Comparison of ENCODE assay signal across 2 cellular contexts in genomic region chr1:207389728-207390464, GRCh38.
TF ChIP-seq lines count a peak whose summit lies in the region.

No MANE protein-coding gene starts in this region.

TF ChIP-seq in SK-N-SH, 30 proteins besides CTCF, POLR2A, EP300 and RAD21 (continued from another document):
- TF ChIP-seq TCF12 (IDR thresholded peaks at IDR 0.05) = peak; percentile 14; the same call in 1 of the 2 replicates
- TF ChIP-seq TEAD4 (IDR thresholded peaks at IDR 0.05; ENCODE audit: borderline replicate concordance, insufficient read depth) = no peak
- TF ChIP-seq ELF1 (IDR thresholded peaks at IDR 0.05) = no peak
- peak; percentile 22; the same call in 1 of the 2 replicates for TF ChIP-seq FOSL2 (IDR thresholded peaks at IDR 0.05; ENCODE audit: borderline replicate concordance, low read depth)
- peak; percentile 11; the same call in 1 of the 2 replicates for TF ChIP-seq JUND (IDR thresholded peaks at IDR 0.05)

TF ChIP-seq in SK-N-SH treated with all-trans-retinoic acid at 6 μM for 48 hours, 23 proteins besides CTCF, POLR2A, EP300 and RAD21 (continued from another document):
- TF ChIP-seq ZNF565 (CRISPR knock-in tag; conservative IDR thresholded peaks at IDR 0.05; ENCODE audit: low read depth) = no peak
- no peak for TF ChIP-seq TOX (CRISPR knock-in tag; IDR thresholded peaks at IDR 0.05; ENCODE audit: borderline replicate concordance)
- no peak for TF ChIP-seq PATZ1 (CRISPR knock-in tag; IDR thresholded peaks at IDR 0.05; ENCODE audit: borderline replicate concordance)
- no peak for TF ChIP-seq OSR1 (CRISPR knock-in tag; IDR thresholded peaks at IDR 0.05)
- no peak for TF ChIP-seq GLIS3 (CRISPR knock-in tag; IDR thresholded peaks at IDR 0.05)
- no peak for TF ChIP-seq ISL1 (CRISPR knock-in tag; IDR thresholded peaks at IDR 0.05)
- TF ChIP-seq POU6F1 (CRISPR knock-in tag; IDR thresholded peaks at IDR 0.05; ENCODE audit: borderline replicate concordance, low read depth) = no peak
- no peak for TF ChIP-seq CSRNP3 (CRISPR knock-in tag; IDR thresholded peaks at IDR 0.05)
- TF ChIP-seq ZNF8 (CRISPR knock-in tag; IDR thresholded peaks at IDR 0.05) = no peak
- TF ChIP-seq BACH2 (CRISPR knock-in tag; IDR thresholded peaks at IDR 0.05; ENCODE audit: borderline replicate concordance) = no peak
- no peak for TF ChIP-seq TSHZ2 (CRISPR knock-in tag; IDR thresholded peaks at IDR 0.05)
- TF ChIP-seq ZC3H10 (CRISPR knock-in tag; IDR thresholded peaks at IDR 0.05) = no peak
- no peak for TF ChIP-seq TCF4 (CRISPR knock-in tag; IDR thresholded peaks at IDR 0.05; ENCODE audit: borderline replicate concordance)
- TF ChIP-seq ZNF70 (CRISPR knock-in tag; IDR thresholded peaks at IDR 0.05) = no peak
- TF ChIP-seq ZFP3 (CRISPR knock-in tag; IDR thresholded peaks at IDR 0.05) = no peak
- TF ChIP-seq PPARA (CRISPR knock-in tag; IDR thresholded peaks at IDR 0.05; ENCODE audit: borderline replicate concordance) = no peak
- no peak for TF ChIP-seq RARB (CRISPR knock-in tag; IDR thresholded peaks at IDR 0.05)
- no peak for TF ChIP-seq CREB5 (CRISPR knock-in tag; IDR thresholded peaks at IDR 0.05; ENCODE audit: low read depth)
- no peak for TF ChIP-seq ESRRG (CRISPR knock-in tag; IDR thresholded peaks at IDR 0.05)
TF ChIP-seq in SK-N-SH treated with all-trans-retinoic acid at 6 μM for 48 hours: peak in this region for 0.
